In the genomic region with DNA sequence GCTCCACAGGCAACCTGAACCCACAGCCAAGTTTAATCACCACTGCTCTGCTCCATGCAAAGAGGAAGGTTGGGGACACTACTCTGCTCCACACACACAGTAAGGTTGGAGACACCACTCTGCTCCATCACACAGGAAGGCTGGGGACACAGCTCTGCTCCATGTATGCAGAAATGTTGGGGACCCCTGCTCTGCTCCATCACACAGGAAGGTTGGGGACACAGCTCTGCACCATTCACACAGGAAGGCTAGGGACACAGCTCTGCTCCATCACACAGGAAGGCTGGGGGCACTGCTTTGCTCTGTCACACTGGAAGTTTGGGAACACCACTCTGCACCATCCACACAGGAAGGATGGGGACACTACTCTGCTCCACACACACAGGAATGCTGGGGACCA, we compare ENCODE assay signal across 36 cellular contexts. TPM values are rescaled to one million over a fixed set of nuclear protein-coding genes. Genes with fewer than 3 reads are reported as not detected.
"Had no signal": no experiment of that assay in that cellular context is flagged by ENCODE, and none has a peak within 500 bp of the region (broad histone marks: within the 10 kb centered on the region; RNA-seq: fewer than 3 reads in every experiment).

No MANE protein-coding gene starts in this region.

- H3K4me2 ChIP-seq: KMS-11 had no signal

- H3K4me3 ChIP-seq: MG63 had no signal

- H3K36me3 ChIP-seq: MG63 had no signal

- H3K27me3 ChIP-seq: MG63 had no signal

- H3K27ac ChIP-seq: KMS-11 had no signal

- DNase-seq: Karpas-422, Kasumi-1, KG1, MG63, MM.1S, MV-4-11, NCI-H1048, NCI-H1092, NCI-H1092 treated with DMSO at 0.1 percent for 48 hours, NCI-H1105, NCI-H1105 treated with DMSO at 0.1 percent for 48 hours, NCI-H1417, NCI-H1417 treated with DMSO at 0.1 percent for 48 hours, NCI-H1436, NCI-H1436 treated with DMSO at 0.1 percent for 48 hours, NCI-H146, NCI-H1694, NCI-H1694 treated with DMSO at 0.1 percent for 48 hours, NCI-H187, NCI-H187 treated with DMSO at 0.1 percent for 48 hours, NCI-H1930, NCI-H2029, NCI-H2029 treated with DMSO at 0.1 percent for 48 hours, NCI-H2081, NCI-H2081 treated with DMSO at 0.1 percent for 48 hours, NCI-H2107, NCI-H2171, NCI-H2171 treated with DMSO at 0.1 percent for 48 hours, NCI-H2227 treated with DMSO at 0.1 percent for 48 hours, NCI-H226, NCI-H345, NCI-H446, NCI-H446 treated with DMSO at 0.1 percent for 48 hours, NCI-H510A had no signal

- H3K9ac ChIP-seq: KMS-11 had no signal

- H3K9me3 ChIP-seq: MG63 had no signal

RNA-seq across cellular contexts. Expression of gene ADARB2, which starts 14.8 kb away (rescaled TPM):
- total RNA-seq: M059J had no signal
